12 cellular contexts compared by ENCODE assay signal in the genomic region with DNA sequence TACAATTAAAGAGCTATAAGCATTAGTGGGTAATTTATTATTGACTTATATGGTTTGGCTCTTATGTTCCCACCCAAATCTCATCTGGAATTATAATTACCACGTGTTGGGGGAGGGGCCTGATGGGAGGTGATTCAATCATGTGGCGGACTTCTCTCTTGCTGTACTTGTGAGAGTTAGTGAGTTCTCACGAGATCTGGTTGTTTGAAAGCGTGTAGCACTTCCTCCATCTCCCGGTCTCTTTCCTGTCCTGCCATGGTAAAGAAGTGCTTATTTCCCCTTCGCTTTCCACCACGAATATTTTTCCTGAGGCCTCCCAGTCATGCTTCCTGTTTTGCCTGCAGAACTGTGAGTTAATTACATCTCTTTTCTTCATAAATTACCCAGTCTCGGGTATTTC. TPM values are rescaled to one million over a fixed set of nuclear protein-coding genes. Genes with fewer than 3 reads are reported as not detected.
DNase-seq lines count a peak whose midpoint lies in the region; ATAC-seq, FAIRE-seq and TF ChIP-seq lines count a peak whose summit lies in the region.
"Had no signal": no experiment of that assay in that cellular context is flagged by ENCODE, and none has a peak within 500 bp of the region (broad histone marks: within the 10 kb centered on the region; RNA-seq: fewer than 3 reads in every experiment).

No MANE protein-coding gene starts in this region.

- TF ChIP-seq RAD21 in K562 (CRISPR knock-in tag; conservative IDR thresholded peaks at IDR 0.05 in 1 of 2, IDR thresholded peaks at IDR 0.05 in 1 of 2): no peak

- H3K9me1 ChIP-seq in K562 (ENCODE audit: control insufficient read depth, insufficient read depth, low read length): no peaks in the 10 kb centered on the region

- intact Hi-C loops in CD4-positive, alpha-beta T cell (cut with DNase I, micrococcal nuclease): no loop called here
- intact Hi-C loops in K562 (cut with micrococcal nuclease): no loop called here

- H3K79me2 ChIP-seq in K562 (ENCODE audit: control insufficient read depth, insufficient read depth, low read length) (no peaks in the 10 kb centered on the region), neural progenitor cell (ENCODE audit: low read depth) (no peaks in the 10 kb centered on the region)

- H3K9ac ChIP-seq in K562 (ENCODE audit: insufficient read depth in 1 of 2, low read depth in 2 of 2, low read length in 2 of 2) (no peak overlapping the region), neural progenitor cell (no peak overlapping the region)

- no peak for TF ChIP-seq EP300 in K562 (IDR thresholded peaks at IDR 0.05; ENCODE audit: low read length)

- TF ChIP-seq POLR2A in NB4 (IDR thresholded peaks at IDR 0.05; ENCODE audit: extremely low read depth, insufficient read length) (no peak), K562 (conservative IDR thresholded peaks at IDR 0.05) (no peak), Peyer's patch (IDR thresholded peaks at IDR 0.05) (no peak)

- H3K27me3 ChIP-seq in CD4-positive, alpha-beta T cell (ENCODE audit: control insufficient read depth, insufficient read depth, low read length): no peaks in the 10 kb centered on the region
- H3K27me3 ChIP-seq in K562 (ENCODE audit: control insufficient read depth in 2 of 2, insufficient read depth in 2 of 2, low read length in 2 of 2) (peaks cover 0 to under 1% of the 10 kb centered on the region in 2 experiments; a peak in 1 of 5 replicates), neural progenitor cell (no peaks in the 10 kb centered on the region), Peyer's patch (no peaks in the 10 kb centered on the region)
- H3K27me3 ChIP-seq: heart left ventricle had no signal

- peak overlapping the region; percentile 78 for H3K4me3 Mint-ChIP-seq in CD4-positive, alpha-beta T cell
- no peak overlapping the region for H3K4me3 Mint-ChIP-seq in neural progenitor cell
- H3K4me3 Mint-ChIP-seq: nephron progenitor cell had no signal

- no peaks in the 10 kb centered on the region for H3K36me3 Mint-ChIP-seq in CD4-positive, alpha-beta T cell (ENCODE audit: low read depth)
- no peaks in the 10 kb centered on the region for H3K36me3 Mint-ChIP-seq in neural progenitor cell

- no peaks in the 10 kb centered on the region for H3K36me3 ChIP-seq in K562 (ENCODE audit: control insufficient read depth, insufficient read depth, low read length)
- H3K36me3 ChIP-seq in neural progenitor cell: no peaks in the 10 kb centered on the region
- no peaks in the 10 kb centered on the region for H3K36me3 ChIP-seq in Peyer's patch
- H3K36me3 ChIP-seq: heart left ventricle had no signal

- DNase-seq in CD4-positive, alpha-beta T cell: no peak
- DNase-seq in NB4 (ENCODE audit: low read depth) (peak; percentile 12), K562 (ENCODE audit: extremely low read depth in 1 of 4, low spot score in 3 of 4) (no peak), neural progenitor cell (ENCODE audit: low spot score) (no peak), Peyer's patch (no peak), kidney tubule cell (ENCODE audit: low spot score) (no peak)
- DNase-seq: heart left ventricle, NCI-H1092, nephron progenitor cell had no signal

- no peak overlapping the region for H3K4me2 ChIP-seq in K562 (ENCODE audit: insufficient read depth, low read length)
- no peak overlapping the region for H3K4me2 ChIP-seq in neural progenitor cell

- H3K27ac Mint-ChIP-seq in CD4-positive, alpha-beta T cell: no peak overlapping the region
- no peak overlapping the region for H3K27ac Mint-ChIP-seq in neural progenitor cell
- H3K27ac Mint-ChIP-seq: nephron progenitor cell had no signal

- H3K9me3 ChIP-seq in CD4-positive, alpha-beta T cell (ENCODE audit: control insufficient read depth, low read length): no peaks in the 10 kb centered on the region
- H3K9me3 ChIP-seq in K562 (replicated peaks; ENCODE audit: control insufficient read depth, insufficient read depth, low read depth, low read length) (no peaks in the 10 kb centered on the region), neural progenitor cell (ENCODE audit: low read depth) (no peaks in the 10 kb centered on the region), Peyer's patch (no peaks in the 10 kb centered on the region)

- H2AFZ ChIP-seq in K562 (ENCODE audit: low read depth, low read length): peak overlapping the region; percentile 51; the same call in 1 of the 2 replicates
- no peak overlapping the region for H2AFZ ChIP-seq in neural progenitor cell (replicated peaks)

- peaks cover 3% of the 10 kb centered on the region for H3K27me3 Mint-ChIP-seq in CD4-positive, alpha-beta T cell
- H3K27me3 Mint-ChIP-seq in neural progenitor cell (ENCODE audit: insufficient read depth, low read depth): no peaks in the 10 kb centered on the region

- no TSS peak for BruUV-seq in K562 (replicated peaks; lab: Mats Ljungman, UMichigan)

- H3K4me3 ChIP-seq in NB4 (ENCODE audit: low read depth, low read length): no peak overlapping the region
- H3K4me3 ChIP-seq in K562: no peak overlapping the region
- no peak overlapping the region for H3K4me3 ChIP-seq in neural progenitor cell
- no peak overlapping the region for H3K4me3 ChIP-seq in Peyer's patch

- POLR2A ChIA-PET in CD4-positive, alpha-beta T cell (lab: Charles Lee): no interaction called here
- POLR2A ChIA-PET in K562 (lab: Yijun Ruan, JAX): no interaction called here

- no peaks in the 10 kb centered on the region for H4K20me1 ChIP-seq in K562 (replicated peaks; ENCODE audit: control insufficient read depth, insufficient read depth, low read length)
- no peaks in the 10 kb centered on the region for H4K20me1 ChIP-seq in neural progenitor cell (ENCODE audit: low read depth)

- TF ChIP-seq CTCF in CD4-positive, alpha-beta T cell (IDR thresholded peaks at IDR 0.05): no peak
- no peak for TF ChIP-seq CTCF in NB4 (IDR thresholded peaks at IDR 0.05; ENCODE audit: low read depth, low read length)
- no peak for TF ChIP-seq CTCF in K562 (IDR thresholded peaks at IDR 0.05 in 2 of 3, conservative IDR thresholded peaks at IDR 0.05 in 1 of 3; ENCODE audit: insufficient read depth in 2 of 3, low read depth in 1 of 3, low read length in 3 of 3)
- no peak for TF ChIP-seq CTCF in neural progenitor cell (IDR thresholded peaks at IDR 0.05)
- no peak for TF ChIP-seq CTCF in Peyer's patch (IDR thresholded peaks at IDR 0.05)

- in situ Hi-C loops in K562 (cut with MboI): no loop called here

- H3K4me1 ChIP-seq in K562 (replicated peaks in 1 of 2; ENCODE audit: control insufficient read depth in 2 of 2, insufficient read depth in 2 of 2, low read length in 2 of 2) (peaks cover 0 to 5% of the 10 kb centered on the region in 2 experiments; a peak in 2 of 5 replicates), neural progenitor cell (no peaks in the 10 kb centered on the region), Peyer's patch (no peaks in the 10 kb centered on the region)
- H3K4me1 ChIP-seq: heart left ventricle had no signal

- peaks cover 16% of the 10 kb centered on the region for H3K4me1 Mint-ChIP-seq in CD4-positive, alpha-beta T cell (ENCODE audit: low read depth)
- no peaks in the 10 kb centered on the region for H3K4me1 Mint-ChIP-seq in neural progenitor cell
- H3K4me1 Mint-ChIP-seq: nephron progenitor cell had no signal

- CTCF ChIA-PET in CD4-positive, alpha-beta T cell (lab: Charles Lee): interaction anchor here (1.2 kb wide), 1 partner anchor 17 kb away, joined by 3 read pairs; no protein-coding TSS in a partner anchor
- CTCF ChIA-PET in K562 (lab: Yijun Ruan, JAX; ENCODE audit: low intra/inter-chr PET ratio): no interaction called here

- 20% methylated on average over 8 of the region's 8 CpGs for WGBS in K562 (ENCODE audit: insufficient coverage, low coverage, missing lambda C conversion rate)

- no peak for FAIRE-seq in K562 (lab: Jason Lieb, UNC)
- FAIRE-seq: colon had no signal

- ATAC-seq in CD4-positive, alpha-beta T cell (ENCODE audit: poor library complexity): no peak
- ATAC-seq in GM19372 (IDR thresholded peaks at IDR 0.05; ENCODE audit: low read depth, unreplicated experiment): peak; percentile 53
- ATAC-seq in K562: peak; percentile 60
- ATAC-seq in GM19467 (IDR thresholded peaks at IDR 0.05; ENCODE audit: unreplicated experiment): no peak
- ATAC-seq: heart left ventricle had no signal

- no peaks in the 10 kb centered on the region for H3K9me3 Mint-ChIP-seq in CD4-positive, alpha-beta T cell
- H3K9me3 Mint-ChIP-seq in neural progenitor cell: no peaks in the 10 kb centered on the region

- H3K27ac ChIP-seq in CD4-positive, alpha-beta T cell (ENCODE audit: low read depth, low read length): no peak overlapping the region
- H3K27ac ChIP-seq in K562 (ENCODE audit: extremely low read depth, low read depth, low read length) (no peak overlapping the region), neural progenitor cell (no peak overlapping the region), Peyer's patch (no peak overlapping the region)

- H3F3A ChIP-seq in neural progenitor cell (ENCODE audit: low read depth): no peaks in the 10 kb centered on the region

TF ChIP-seq in K562, 482 proteins besides CTCF, POLR2A, EP300 and RAD21 (continues in another document):
- no peak for TF ChIP-seq HMG20B (CRISPR knock-in tag; IDR thresholded peaks at IDR 0.05)
- TF ChIP-seq CHD2 (IDR thresholded peaks at IDR 0.05; ENCODE audit: low read depth, low read length): peak; percentile 80

RNA-seq across cellular contexts. Expression of a gene that starts 28.1 kb away (rescaled TPM):
- total RNA-seq in CD4-positive, alpha-beta T cell: 10 to 100 TPM; 64.6 to 65.9 TPM
- 41.8 and 98.6 TPM in 2 replicates for total RNA-seq in K562 (2011; cell fraction: chromatin; rRNA removed; ENCODE audit: low replicate concordance)
- total RNA-seq in K562 (2011; cell fraction: nucleolus; rRNA removed): 39.0 and 41.5 TPM in 2 replicates
- total RNA-seq in K562 (2011; cell fraction: nucleoplasm; rRNA removed): 57.0 and 107 TPM in 2 replicates
- 73.9 and 74.3 TPM in 2 replicates for total RNA-seq in K562 (2014; rRNA removed)
- 112 and 130 TPM in 2 replicates for total RNA-seq in K562 (2014; rRNA removed; fragmentation: Illumina TruSeq; extraction: Trizol)
- total RNA-seq in K562 (2015; rRNA removed; fragmentation: Illumina TruSeq; extraction: Trizol): 128 and 140 TPM in 2 replicates
- total RNA-seq in K562 (2021): 88.9 and 103 TPM in 2 replicates
- polyA plus RNA-seq in K562 (2011; rRNA removed): 46.3 and 72.2 TPM in 2 replicates
- polyA plus RNA-seq in K562 (2011; cell fraction: cytosol; rRNA removed): 23.7 and 43.6 TPM in 2 replicates
- polyA plus RNA-seq in K562 (2011; cell fraction: nucleus; rRNA removed): 38.6 and 47.6 TPM in 2 replicates
- polyA plus RNA-seq in K562 (2012): 45.0 and 118 TPM in 2 replicates
- 98.9 and 130 TPM in 2 replicates for polyA plus RNA-seq in K562 (2014; fragmentation: Illumina TruSeq; extraction: Trizol)
- polyA plus RNA-seq in K562 (2014; fragmentation: Nextera tagmentation; extraction: Ambion mirVana): 100 to 1,000 TPM; 112 to 148 TPM
- 68.7 and 79.0 TPM in 2 replicates for polyA plus RNA-seq in K562 (2014; rRNA removed)
- 88.3 and 118 TPM in 2 replicates for polyA minus RNA-seq in K562 (2011; rRNA and poly(A)+ RNA removed)
- polyA minus RNA-seq in K562 (2011; cell fraction: cytosol; rRNA and poly(A)+ RNA removed): 44.4 and 52.3 TPM in 2 replicates
- polyA minus RNA-seq in K562 (2011; cell fraction: nucleus; rRNA and poly(A)+ RNA removed): 84.6 and 127 TPM in 2 replicates
- total RNA-seq in neural progenitor cell (ENCODE audit: low replicate concordance): 75.0 and 120 TPM in 2 replicates
- total RNA-seq in Peyer's patch: 10 to 100 TPM; 26.1 to 51.2 (median 43.7) TPM

Comparison
In these comparisons a context has a peak if more than half of its experiments do, and no peak if none do; other contexts are left out.
1. ATAC-seq: peak in GM19372 (single experiment) and K562 (single experiment); none in CD4-positive, alpha-beta T cell (single experiment) and GM19467 (single experiment).